ENCODE assay signal across 9 cellular contexts in genomic region chr12:121227294-121227693, GRCh38. TPM values are rescaled to one million over a fixed set of nuclear protein-coding genes. Genes with fewer than 3 reads are reported as not detected.
A peak's percentile ranks its signal among the peaks of the same experiment; 100 is the strongest.
DNase-seq lines count a peak whose midpoint lies in the region; ATAC-seq and TF ChIP-seq lines count a peak whose summit lies in the region.
"Had no signal": no experiment of that assay in that cellular context is flagged by ENCODE, and none has a peak within 500 bp of the region (broad histone marks: within the 10 kb centered on the region; RNA-seq: fewer than 3 reads in every experiment).

No MANE protein-coding gene starts in this region.

- no peaks in the 10 kb centered on the region for H3K27me3 Mint-ChIP-seq in osteocyte (ENCODE audit: unreplicated experiment)
- H3K27me3 Mint-ChIP-seq in CD8-positive, alpha-beta memory T cell, result no peaks in the 10 kb centered on the region

- peaks cover 11% of the 10 kb centered on the region for H3K36me3 Mint-ChIP-seq in osteocyte (ENCODE audit: unreplicated experiment)
- H3K36me3 Mint-ChIP-seq in CD8-positive, alpha-beta memory T cell, result peaks cover 0 to 51% (median 4%) of the 10 kb centered on the region in 3 donors

- H3K9me3 Mint-ChIP-seq in osteocyte (ENCODE audit: unreplicated experiment), result no peaks in the 10 kb centered on the region
- no peaks in the 10 kb centered on the region for H3K9me3 Mint-ChIP-seq in CD8-positive, alpha-beta memory T cell

- H3K9me2 ChIP-seq in hepatocyte (replicated peaks; ENCODE audit: insufficient read depth), result no peaks in the 10 kb centered on the region

- WGBS in hepatocyte (ENCODE audit: low lambda C conversion rate, missing lambda C conversion rate), result 37% methylated on average over 9 of the region's 9 CpGs

- H3K4me3 ChIP-seq in LNCaP clone FGC (ENCODE audit: low read depth, low read length), result no peak overlapping the region
- H3K4me3 ChIP-seq in hepatocyte, result no peak overlapping the region
- no peak overlapping the region for H3K4me3 ChIP-seq in CD8-positive, alpha-beta memory T cell (ENCODE audit: low read length)

- no peaks in the 10 kb centered on the region for H3K27me3 ChIP-seq in hepatocyte
- no peaks in the 10 kb centered on the region for H3K27me3 ChIP-seq in CD8-positive, alpha-beta memory T cell (ENCODE audit: insufficient read depth, low read length, poor library complexity, severe bottlenecking)

- DNase-seq in DMS79 treated with DMSO at 0.1 percent for 48 hours (lab: John Stamatoyannopoulos, UW), result peak; percentile 79
- DNase-seq in LNCaP clone FGC (ENCODE audit: low read depth), result peak; percentile 92
- DNase-seq in hepatocyte (ENCODE audit: low spot score), result peak; percentile 86
- DNase-seq in osteocyte (ENCODE audit: extremely low spot score, unreplicated experiment), result no peak
- no peak for DNase-seq in NCI-H345 treated with DMSO at 0.1 percent for 48 hours (lab: John Stamatoyannopoulos, UW; ENCODE audit: unreplicated experiment)
- no peak for DNase-seq in CD8-positive, alpha-beta memory T cell
- DNase-seq in caudate nucleus (lab: John Stamatoyannopoulos, UW), result no peak
- DNase-seq: effector memory CD4-positive, alpha-beta T cell had no signal

- H2AFZ ChIP-seq in hepatocyte, result no peak overlapping the region

- POLR2A ChIA-PET in CD8-positive, alpha-beta memory T cell (lab: Charles Lee), result no interaction called here

- no peak overlapping the region for H3K4me3 Mint-ChIP-seq in osteocyte (ENCODE audit: unreplicated experiment)
- H3K4me3 Mint-ChIP-seq in CD8-positive, alpha-beta memory T cell, result no peak overlapping the region

- H3K27ac Mint-ChIP-seq in osteocyte (ENCODE audit: unreplicated experiment), result no peak overlapping the region
- peak overlapping the region in 2 of 8 donors; percentile 29 to 42 for H3K27ac Mint-ChIP-seq in CD8-positive, alpha-beta memory T cell

- CTCF ChIA-PET in CD8-positive, alpha-beta memory T cell (lab: Charles Lee), result interaction anchor here (0.7 to 1.2 kb wide), 2 partner anchors 8 to 13 kb away, joined by 3 read pairs; no protein-coding TSS in a partner anchor

- no peaks in the 10 kb centered on the region for H4K20me1 ChIP-seq in hepatocyte (ENCODE audit: insufficient read depth, poor library complexity, severe bottlenecking)

- no peaks in the 10 kb centered on the region for H3K9me3 ChIP-seq in hepatocyte (ENCODE audit: low read depth)
- H3K9me3 ChIP-seq in CD8-positive, alpha-beta memory T cell (ENCODE audit: low read length), result no peaks in the 10 kb centered on the region

- peaks cover 26% of the 10 kb centered on the region for H3K4me1 ChIP-seq in hepatocyte (ENCODE audit: insufficient read depth)
- H3K4me1 ChIP-seq in CD8-positive, alpha-beta memory T cell (ENCODE audit: insufficient read depth, low read length), result peaks cover 46% of the 10 kb centered on the region

- no peaks in the 10 kb centered on the region for H3K79me2 ChIP-seq in hepatocyte

- peak overlapping the region; percentile 39 for H3K4me2 ChIP-seq in hepatocyte

- TF ChIP-seq CTCF in LNCaP clone FGC (IDR thresholded peaks at IDR 0.05; ENCODE audit: control insufficient read depth, extremely low read depth, insufficient read depth) (no peak), hepatocyte (IDR thresholded peaks at IDR 0.05; ENCODE audit: poor library complexity) (no peak), osteocyte (IDR thresholded peaks at IDR 0.05) (no peak)

- H3K27ac ChIP-seq in hepatocyte, result peak overlapping the region; percentile 97
- H3K27ac ChIP-seq in CD8-positive, alpha-beta memory T cell (ENCODE audit: low read depth, low read length), result no peak overlapping the region
- H3K27ac ChIP-seq in caudate nucleus (ENCODE audit: low read depth, low read length), result no peak overlapping the region

- no peaks in the 10 kb centered on the region for H3K36me3 ChIP-seq in hepatocyte (replicated peaks; ENCODE audit: insufficient read depth, low read depth)
- peaks cover 10% of the 10 kb centered on the region for H3K36me3 ChIP-seq in CD8-positive, alpha-beta memory T cell (ENCODE audit: insufficient read depth, low read length)

- peak; percentile 74 for ATAC-seq in GM21367 (IDR thresholded peaks at IDR 0.05; ENCODE audit: unreplicated experiment)

- peaks cover 2% of the 10 kb centered on the region for H3K4me1 Mint-ChIP-seq in osteocyte (ENCODE audit: unreplicated experiment)
- H3K4me1 Mint-ChIP-seq in CD8-positive, alpha-beta memory T cell, result peaks cover 31 to 47% (median 35%) of the 10 kb centered on the region in 3 donors

RNA-seq across cellular contexts. Expression of gene P2RX4, which starts 17.4 kb away (rescaled TPM):
- total RNA-seq in hepatocyte, result 81.8 and 114 TPM in 2 replicates
- polyA plus RNA-seq in hepatocyte, result 68.1 and 94.6 TPM in 2 replicates
- 20.3 and 21.1 TPM in 2 replicates for total RNA-seq in osteocyte
- total RNA-seq in CD8-positive, alpha-beta memory T cell, result 10 to 100 TPM; 39.2 to 40.3 TPM
- 27.0 TPM for polyA plus RNA-seq in CD8-positive, alpha-beta memory T cell

Comparison
In these comparisons a context has a peak if more than half of its experiments do, and no peak if none do; other contexts are left out.
1. DNase-seq: peak in DMS79 treated with DMSO at 0.1 percent for 48 hours (single experiment), LNCaP clone FGC (single experiment) and hepatocyte (single experiment); none in osteocyte (single experiment), NCI-H345 treated with DMSO at 0.1 percent for 48 hours (single experiment), CD8-positive, alpha-beta memory T cell (0 of 5) and caudate nucleus (0 of 61).